In genomic region chr5:57219386-57219785, GRCh38 we compare ENCODE assay signal across 12 cellular contexts. TPM values are rescaled to one million over a fixed set of nuclear protein-coding genes. Genes with fewer than 3 reads are reported as not detected.
DNase-seq lines count a peak whose midpoint lies in the region; ATAC-seq and TF ChIP-seq lines count a peak whose summit lies in the region.
"Had no signal": no experiment of that assay in that cellular context is flagged by ENCODE, and none has a peak within 500 bp of the region (broad histone marks: within the 10 kb centered on the region; RNA-seq: fewer than 3 reads in every experiment).

No MANE protein-coding gene starts in this region.

- no peaks in the 10 kb centered on the region for H3K9me3 ChIP-seq in cardiac muscle cell (ENCODE audit: low read depth)
- H3K9me3 ChIP-seq: colonic mucosa had no signal

- H3K27me3 ChIP-seq in cardiac muscle cell, result no peaks in the 10 kb centered on the region
- H3K27me3 ChIP-seq: colonic mucosa had no signal

- no peak overlapping the region for H3K4me3 ChIP-seq in cardiac muscle cell
- H3K4me3 ChIP-seq: colonic mucosa had no signal

- H3K36me3 ChIP-seq in cardiac muscle cell, result peaks cover 11% of the 10 kb centered on the region
- H3K36me3 ChIP-seq: colonic mucosa had no signal

- H3K4me1 ChIP-seq in cardiac muscle cell (ENCODE audit: low read depth), result no peaks in the 10 kb centered on the region
- H3K4me1 ChIP-seq: colonic mucosa had no signal

- H3K4me3 Mint-ChIP-seq in T-cell, result no peak overlapping the region
- no peak overlapping the region for H3K4me3 Mint-ChIP-seq in endothelial cell (ENCODE audit: unreplicated experiment)
- H3K4me3 Mint-ChIP-seq in type B pancreatic cell, result no peak overlapping the region

- no peaks in the 10 kb centered on the region for H3K9me3 Mint-ChIP-seq in T-cell
- no peaks in the 10 kb centered on the region for H3K9me3 Mint-ChIP-seq in endothelial cell (ENCODE audit: unreplicated experiment)
- no peaks in the 10 kb centered on the region for H3K9me3 Mint-ChIP-seq in type B pancreatic cell

- ATAC-seq in left ventricle myocardium superior, result no peak
- peak in 1 of 4 experiments; percentile 67 for ATAC-seq in T-cell (replicated peaks in 1 of 4)
- ATAC-seq in left lobe of liver, result no peak
- ATAC-seq in GM21526 (IDR thresholded peaks at IDR 0.05; ENCODE audit: low FRiP score, unreplicated experiment), result no peak
- ATAC-seq in HG03460 (IDR thresholded peaks at IDR 0.05; ENCODE audit: unreplicated experiment), result no peak

- POLR2A ChIA-PET in T-cell (lab: Charles Lee), result interaction anchor here (0.5 to 1.2 kb wide), 8 partner anchors 14 to 1777 kb away, joined by 3 to 8 read pairs (median 4); no protein-coding TSS in a partner anchor

- CTCF ChIA-PET in T-cell (lab: Charles Lee), result interaction anchor here (0.6 to 2.4 kb wide), 20 partner anchors 17 to 1107 kb away, joined by 3 to 26 read pairs (median 6); partner anchors contain the start of gene GPBP1 (in 1 of the 2)

- H3K4me1 Mint-ChIP-seq in T-cell (peaks cover 48 to 57% (median 57%) of the 10 kb centered on the region in 3 donors), endothelial cell (ENCODE audit: unreplicated experiment) (peaks cover 10% of the 10 kb centered on the region), type B pancreatic cell (ENCODE audit: unreplicated experiment) (peaks cover 7% of the 10 kb centered on the region)

- intact Hi-C loops in left ventricle myocardium superior (cut with micrococcal nuclease), result no loop called here

- DNase-seq in cardiac muscle cell (ENCODE audit: low read depth in 1 of 2, low spot score in 1 of 2) (no peak), left ventricle myocardium superior (no peak), T-cell (peak in 3 of 34 experiments; percentile 12 to 20 (median 19)), endothelial cell (ENCODE audit: low spot score) (no peak), type B pancreatic cell (ENCODE audit: extremely low spot score, unreplicated experiment) (no peak), left lobe of liver (ENCODE audit: low spot score) (no peak)
- DNase-seq: colonic mucosa, DMS79, mesenchymal stem cell, NCI-H345 had no signal

- peaks cover 22% of the 10 kb centered on the region for H3K36me3 Mint-ChIP-seq in T-cell
- H3K36me3 Mint-ChIP-seq in endothelial cell (ENCODE audit: low read depth, unreplicated experiment), result peaks cover 9% of the 10 kb centered on the region
- H3K36me3 Mint-ChIP-seq in type B pancreatic cell, result peaks cover 19% of the 10 kb centered on the region

- peak overlapping the region; percentile 43 for H3K27ac ChIP-seq in cardiac muscle cell
- H3K27ac ChIP-seq: colonic mucosa had no signal

- H3K27me3 Mint-ChIP-seq in T-cell (no peaks in the 10 kb centered on the region), endothelial cell (ENCODE audit: unreplicated experiment) (peaks cover 2% of the 10 kb centered on the region), type B pancreatic cell (no peaks in the 10 kb centered on the region)

- H3K27ac Mint-ChIP-seq in T-cell (peak overlapping the region; percentile 55 to 84), endothelial cell (ENCODE audit: unreplicated experiment) (peak overlapping the region; percentile 48), type B pancreatic cell (peak overlapping the region; percentile 34)

- TF ChIP-seq CTCF in cardiac muscle cell (IDR thresholded peaks at IDR 0.05; ENCODE audit: low read depth, low read length) (no peak), endothelial cell (IDR thresholded peaks at IDR 0.05; ENCODE audit: unreplicated experiment) (no peak), type B pancreatic cell (conservative IDR thresholded peaks at IDR 0.05) (no peak)

RNA-seq across cellular contexts. Expression of gene GPBP1, which starts 45.5 kb away (rescaled TPM):
- 42.9 and 85.9 TPM in 2 replicates for total RNA-seq in cardiac muscle cell
- polyA plus RNA-seq in cardiac muscle cell, result 65.3 and 79.4 TPM in 2 replicates
- total RNA-seq in left ventricle myocardium superior, result 60.2 TPM
- 100 to 1,000 TPM in 4 of 5 donors, 10 to 100 TPM in 1; 97.1 to 125 (median 101) TPM for total RNA-seq in T-cell
- 68.9 TPM for total RNA-seq in endothelial cell (ENCODE audit: unreplicated experiment)
- total RNA-seq in type B pancreatic cell (ENCODE audit: low replicate concordance), result 82.4 and 102 TPM in 2 replicates
- 20.5 TPM for total RNA-seq in left lobe of liver
